ENCODE assay signal across 20 cellular contexts in genomic region chr14:27945512-27945911, GRCh38.
"Had no signal": no experiment of that assay in that cellular context is flagged by ENCODE, and none has a peak within 500 bp of the region (broad histone marks: within the 10 kb centered on the region; RNA-seq: fewer than 3 reads in every experiment).

No MANE protein-coding gene starts in this region.

- H3K4me1 ChIP-seq: esophagus muscularis mucosa, foreskin keratinocyte, gastroesophageal sphincter, heart right ventricle, left lung, lower lobe of right lung had no signal

- H3K27me3 ChIP-seq: dorsolateral prefrontal cortex, esophagus muscularis mucosa, foreskin keratinocyte, gastroesophageal sphincter, heart right ventricle, left lung had no signal

- DNase-seq: dermis blood vessel endothelial cell; dorsolateral prefrontal cortex; effector CD4-positive, alpha-beta T cell; effector memory CD4-positive, alpha-beta T cell; foreskin keratinocyte; glutamatergic neuron; head of caudate nucleus; heart right ventricle; hippocampal formation; left cardiac atrium; left lung; left ventricle myocardium superior; lower lobe of right lung; mesenchymal stem cell; mucosa of descending colon; naive B cell; naive thymus-derived CD8-positive, alpha-beta T cell had no signal

- H3K36me3 ChIP-seq: esophagus muscularis mucosa, gastroesophageal sphincter, heart right ventricle, left lung, lower lobe of right lung had no signal

- H3K27ac ChIP-seq: coronary artery, dorsolateral prefrontal cortex, esophagus muscularis mucosa, foreskin keratinocyte, gastroesophageal sphincter, heart right ventricle, left lung, lower lobe of right lung had no signal

- H3K9me3 ChIP-seq: lower lobe of right lung had no signal

- ATAC-seq: foreskin keratinocyte; gastroesophageal sphincter; heart right ventricle; left cardiac atrium; left lung; left ventricle myocardium superior; lower lobe of right lung; mucosa of descending colon; naive thymus-derived CD8-positive, alpha-beta T cell had no signal

- H3K4me3 ChIP-seq: coronary artery, dorsolateral prefrontal cortex, esophagus muscularis mucosa, gastroesophageal sphincter, heart right ventricle, left lung, lower lobe of right lung, mucosa of descending colon had no signal
